ENCODE assay signal across 12 cellular contexts in genomic region chr2:19046986-19047780, GRCh38.
DNase-seq lines count a peak whose midpoint lies in the region; ATAC-seq, FAIRE-seq and TF ChIP-seq lines count a peak whose summit lies in the region.
"Had no signal": no experiment of that assay in that cellular context is flagged by ENCODE, and none has a peak within 500 bp of the region (broad histone marks: within the 10 kb centered on the region; RNA-seq: fewer than 3 reads in every experiment).

No MANE protein-coding gene starts in this region.

- DNase-seq in GM13976 (ENCODE audit: low spot score) (peak; percentile 17), Right ventricle myocardium superior (no peak), DMS53 (lab: John Stamatoyannopoulos, UW) (no peak), NCI-H2171 treated with DMSO at 0.1 percent for 48 hours (lab: John Stamatoyannopoulos, UW) (no peak), RCC 7860 (ENCODE audit: low spot score) (no peak), SIG-M5 treated with dmso at 0.1 percent for 504 hours (lab: John Stamatoyannopoulos, UW; ENCODE audit: unreplicated experiment) (no peak)
- DNase-seq: BE2C, NCI-H1105 treated with DMSO at 0.1 percent for 48 hours, trophoblast cell had no signal

- peak; percentile 85 for ATAC-seq in GM21447 (IDR thresholded peaks at IDR 0.05; ENCODE audit: unreplicated experiment)
- peak; percentile 92 for ATAC-seq in HG03135 (IDR thresholded peaks at IDR 0.05; ENCODE audit: unreplicated experiment)
- peak; percentile 92 for ATAC-seq in Right ventricle myocardium superior (ENCODE audit: poor library complexity)

- in situ Hi-C loops in GM13976 (cut with MboI; ENCODE audit: low sequenced_read_pairs, unreplicated experiment) = no loop called here

- intact Hi-C loops in Right ventricle myocardium superior (cut with DNase I) = no loop called here

- no peak for TF ChIP-seq CTCF in GM13976 (IDR thresholded peaks at IDR 0.05; ENCODE audit: borderline replicate concordance, control extremely low read depth, extremely low read depth, insufficient read depth, missing control alignments)

- FAIRE-seq in RCC 7860 (lab: Jason Lieb, UNC) = no peak
- FAIRE-seq: endothelial cell of umbilical vein had no signal
